8 cellular contexts compared by ENCODE assay signal in the genomic region with DNA sequence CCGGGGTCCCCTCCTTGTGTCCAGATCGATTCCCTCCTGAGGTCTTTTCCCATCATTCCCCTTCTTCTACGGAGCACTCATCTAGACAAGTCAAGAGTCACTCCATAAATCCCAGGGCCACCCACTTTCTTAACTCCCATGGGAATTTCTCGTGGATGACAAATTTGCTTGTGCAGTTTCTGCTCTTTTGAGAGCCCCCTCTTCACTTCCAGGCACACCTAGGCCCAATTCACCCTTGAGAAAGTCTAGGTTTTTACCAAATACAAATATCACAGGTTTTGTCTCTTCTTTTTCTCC. TPM values are rescaled to one million over a fixed set of nuclear protein-coding genes. Genes with fewer than 3 reads are reported as not detected.
A peak's percentile ranks its signal among the peaks of the same experiment; 100 is the strongest.
DNase-seq lines count a peak whose midpoint lies in the region; ATAC-seq, FAIRE-seq and TF ChIP-seq lines count a peak whose summit lies in the region.

No MANE protein-coding gene starts in this region.

- H3K4me3 ChIP-seq in adipocyte (ENCODE audit: low read length): peak overlapping the region; percentile 99
- H3K4me3 ChIP-seq in HepG2 (replicated peaks in 1 of 3; ENCODE audit: insufficient read depth in 1 of 3, low read depth in 2 of 3, low read length in 3 of 3): peak overlapping the region; percentile 93 to 98 (median 97)
- peak overlapping the region; percentile 75 for H3K4me3 ChIP-seq in thymus (ENCODE audit: low read length)

- TF ChIP-seq CTCF in HepG2 (CRISPR knock-in tag; IDR thresholded peaks at IDR 0.05): no peak

- intact Hi-C loops in HepG2 (cut with micrococcal nuclease; ENCODE audit: unreplicated experiment): no loop called here

- H3K9me3 ChIP-seq in adipocyte (ENCODE audit: control insufficient read depth, low read length): no peaks in the 10 kb centered on the region
- H3K9me3 ChIP-seq in HepG2 (ENCODE audit: low read length): no peaks in the 10 kb centered on the region
- no peaks in the 10 kb centered on the region for H3K9me3 ChIP-seq in thymus (ENCODE audit: control insufficient read depth)

- H3K9ac ChIP-seq in adipocyte (ENCODE audit: low read length) (peak overlapping the region; percentile 99), HepG2 (ENCODE audit: insufficient read depth, low read depth, low read length) (peak overlapping the region; percentile 96)

- H3K27me3 ChIP-seq in adipocyte (replicated peaks; ENCODE audit: control insufficient read depth, insufficient read depth, low read length) (no peaks in the 10 kb centered on the region), HepG2 (ENCODE audit: control insufficient read depth in 1 of 2, insufficient read depth in 2 of 2, low read length in 2 of 2) (no peaks in the 10 kb centered on the region; a peak in 1 of 5 replicates), thymus (ENCODE audit: control insufficient read depth, insufficient read depth) (no peaks in the 10 kb centered on the region)

- TSS peak; percentile 78 for BruUV-seq in HepG2 (replicated peaks; lab: Mats Ljungman, UMichigan)

- peak overlapping the region; percentile 94 for H3K4me2 ChIP-seq in HepG2 (ENCODE audit: low read depth, low read length)

- H3K36me3 Mint-ChIP-seq in activated T-cell treated with anti-CD3 and anti-CD28 coated beads, Interleukin-2, amount 50 U/mL, for 24 hours (ENCODE audit: low read depth): peaks cover 81% of the 10 kb centered on the region

- H2AFZ ChIP-seq in HepG2 (ENCODE audit: low read length): no peak overlapping the region

- peaks cover 36% of the 10 kb centered on the region for H3K4me1 Mint-ChIP-seq in activated T-cell treated with anti-CD3 and anti-CD28 coated beads, Interleukin-2, amount 50 U/mL, for 24 hours (ENCODE audit: low read depth)

- FAIRE-seq in HepG2 (lab: Jason Lieb, UNC): peak; percentile 23

- DNase-seq in activated T-cell treated with anti-CD3 and anti-CD28 coated beads, Interleukin-2, amount 50 U/mL, for 24 hours: no peak
- DNase-seq in activated T-cell treated with anti-CD3 and anti-CD28 coated beads, Interleukin-2, amount 50 U/mL, for 1 hour: no peak
- DNase-seq in adipocyte (ENCODE audit: low read depth) (no peak), HepG2 (ENCODE audit: low spot score) (no peak), cerebellar cortex (ENCODE audit: low spot score) (no peak), COR-L47 (lab: John Stamatoyannopoulos, UW) (no peak)

- no peaks in the 10 kb centered on the region for H4K20me1 ChIP-seq in HepG2 (ENCODE audit: insufficient read depth, low read length)

- CTCF ChIA-PET in HepG2 (lab: Yijun Ruan, JAX; ENCODE audit: low intra/inter-chr PET ratio, low total read pairs): no interaction called here

- POLR2A ChIA-PET in HepG2 (lab: Yijun Ruan, JAX): interaction anchor here (0.6 to 5.2 kb wide), 17 partner anchors 11 to 317 kb away, joined by 3 to 183 read pairs (median 7); partner anchors contain the start of genes IFT20, SARM1, SEBOX and SLC46A1

- peaks cover 56% of the 10 kb centered on the region for H3K36me3 ChIP-seq in adipocyte (ENCODE audit: control insufficient read depth, insufficient read depth, low read length, severe bottlenecking)
- peaks cover 24 to 49% of the 10 kb centered on the region in 2 experiments for H3K36me3 ChIP-seq in HepG2 (replicated peaks in 1 of 2; ENCODE audit: control insufficient read depth in 1 of 2, insufficient read depth in 2 of 2, low read length in 2 of 2)
- peaks cover 44% of the 10 kb centered on the region for H3K36me3 ChIP-seq in thymus (ENCODE audit: control insufficient read depth, insufficient read depth)

- no peaks in the 10 kb centered on the region for H3K9me3 Mint-ChIP-seq in activated T-cell treated with anti-CD3 and anti-CD28 coated beads, Interleukin-2, amount 50 U/mL, for 24 hours

- H3K4me1 ChIP-seq in adipocyte (ENCODE audit: control insufficient read depth, insufficient read depth, low read length): peaks cover 23% of the 10 kb centered on the region
- H3K4me1 ChIP-seq in HepG2 (ENCODE audit: insufficient read depth, low read length): peaks cover 36% of the 10 kb centered on the region
- H3K4me1 ChIP-seq in thymus (ENCODE audit: control insufficient read depth, insufficient read depth, low read length): peaks cover 22% of the 10 kb centered on the region

- no peak for TF ChIP-seq RAD21 in HepG2 (CRISPR knock-in tag; IDR thresholded peaks at IDR 0.05)

- peaks cover 38% of the 10 kb centered on the region for H3K79me2 ChIP-seq in HepG2 (ENCODE audit: insufficient read depth, low read length)

- peak overlapping the region; percentile 97 for H3K27ac Mint-ChIP-seq in activated T-cell treated with anti-CD3 and anti-CD28 coated beads, Interleukin-2, amount 50 U/mL, for 24 hours

- ATAC-seq in HepG2 (no peak), GM18868 (IDR thresholded peaks at IDR 0.05; ENCODE audit: unreplicated experiment) (no peak)

- TF ChIP-seq EP300 in HepG2 (IDR thresholded peaks at IDR 0.05; ENCODE audit: low read depth in 2 of 2, low read length in 2 of 2) (no peak), HepG2 (CRISPR knock-in tag; IDR thresholded peaks at IDR 0.05; ENCODE audit: borderline replicate concordance) (no peak)

- H3K27ac ChIP-seq in HepG2 (ENCODE audit: extremely low read length, insufficient read depth, low read length) (peak overlapping the region; percentile 71), thymus (ENCODE audit: low read depth) (no peak overlapping the region)

- peak overlapping the region; percentile 99 for H3K4me3 Mint-ChIP-seq in activated T-cell treated with anti-CD3 and anti-CD28 coated beads, Interleukin-2, amount 50 U/mL, for 24 hours

- TF ChIP-seq POLR2A in HepG2 (IDR thresholded peaks at IDR 0.05; ENCODE audit: insufficient read depth in 1 of 2, low read depth in 2 of 2, low read length in 2 of 2): no peak

- H3K27me3 Mint-ChIP-seq in activated T-cell treated with anti-CD3 and anti-CD28 coated beads, Interleukin-2, amount 50 U/mL, for 24 hours: no peaks in the 10 kb centered on the region

- 0% methylated on average over 4 of the region's 4 CpGs for WGBS in HepG2 (ENCODE audit: low lambda C conversion rate)
- WGBS in thymus: 3% methylated on average over 4 of the region's 4 CpGs

- in situ Hi-C loops in HepG2 (cut with HindIII; ENCODE audit: extremely low pct_ligation_motif_present, low pct_unique_long_range_greater_than_20kb): no loop called here

RNA-seq across cellular contexts. Expression of gene POLDIP2, which starts 0.5 kb away (rescaled TPM):
- total RNA-seq in HepG2 (2016; rRNA removed; fragmentation: Illumina TruSeq; extraction: Trizol): 114 and 127 TPM in 2 replicates
- total RNA-seq in HepG2 (2016; cell fraction: cytosol; rRNA removed; fragmentation: Illumina TruSeq; extraction: Trizol; ENCODE audit: low read depth): 63.3 and 67.3 TPM in 2 replicates
- total RNA-seq in HepG2 (2016; cell fraction: insoluble cytoplasmic fraction; rRNA removed; fragmentation: Illumina TruSeq; extraction: Trizol): 112 and 115 TPM in 2 replicates
- 118 and 133 TPM in 2 replicates for total RNA-seq in HepG2 (2016; cell fraction: membrane; rRNA removed; fragmentation: Illumina TruSeq; extraction: Trizol)
- total RNA-seq in HepG2 (2016; cell fraction: nucleus; rRNA removed; fragmentation: Illumina TruSeq; extraction: Trizol): 47.1 and 53.4 TPM in 2 replicates
- polyA plus RNA-seq in HepG2 (2011; rRNA removed) (85.9 and 86.0 TPM in 2 replicates), thymus (37.6 TPM)
- polyA plus RNA-seq in HepG2 (2011; cell fraction: cytosol; rRNA removed): 82.5 and 91.5 TPM in 2 replicates
- 40.8 and 49.4 TPM in 2 replicates for polyA plus RNA-seq in HepG2 (2011; cell fraction: nucleus; rRNA removed)
- polyA plus RNA-seq in HepG2 (2012): 60.2 and 73.0 TPM in 2 replicates
- polyA plus RNA-seq in HepG2 (2016; cell fraction: cytosol; fragmentation: Illumina TruSeq; extraction: Trizol; ENCODE audit: low read depth): 78.3 and 93.1 TPM in 2 replicates
- polyA plus RNA-seq in HepG2 (2016; cell fraction: insoluble cytoplasmic fraction; fragmentation: Illumina TruSeq; extraction: Trizol; ENCODE audit: low read depth): 128 and 147 TPM in 2 replicates
- polyA plus RNA-seq in HepG2 (2016; cell fraction: membrane; fragmentation: Illumina TruSeq; extraction: Trizol; ENCODE audit: low read depth): 120 and 126 TPM in 2 replicates
- 79.9 and 84.9 TPM in 2 replicates for polyA plus RNA-seq in HepG2 (2016; cell fraction: nucleus; fragmentation: Illumina TruSeq; extraction: Trizol; ENCODE audit: insufficient read depth, low read depth)
- 108 and 190 TPM in 2 replicates for polyA minus RNA-seq in HepG2 (2011; rRNA and poly(A)+ RNA removed; ENCODE audit: low replicate concordance)
- polyA minus RNA-seq in HepG2 (2011; cell fraction: cytosol; rRNA and poly(A)+ RNA removed): 42.1 and 47.7 TPM in 2 replicates
- polyA minus RNA-seq in HepG2 (2011; cell fraction: nucleus; rRNA and poly(A)+ RNA removed): 22.0 and 26.2 TPM in 2 replicates

RNA-seq across cellular contexts. Expression of gene SEBOX, which starts 7.2 kb away (rescaled TPM):
- total RNA-seq in HepG2 (2016; rRNA removed; fragmentation: Illumina TruSeq; extraction: Trizol): not detected in 2 replicates
- not detected in 2 replicates for total RNA-seq in HepG2 (2016; cell fraction: cytosol; rRNA removed; fragmentation: Illumina TruSeq; extraction: Trizol; ENCODE audit: low read depth)
- total RNA-seq in HepG2 (2016; cell fraction: insoluble cytoplasmic fraction; rRNA removed; fragmentation: Illumina TruSeq; extraction: Trizol): not detected in 2 replicates
- not detected in 2 replicates for total RNA-seq in HepG2 (2016; cell fraction: membrane; rRNA removed; fragmentation: Illumina TruSeq; extraction: Trizol)
- not detected in 2 replicates for total RNA-seq in HepG2 (2016; cell fraction: nucleus; rRNA removed; fragmentation: Illumina TruSeq; extraction: Trizol)
- not detected in 2 replicates for polyA plus RNA-seq in HepG2 (2011; rRNA removed)
- not detected in 2 replicates for polyA plus RNA-seq in HepG2 (2011; cell fraction: cytosol; rRNA removed)
- polyA plus RNA-seq in HepG2 (2011; cell fraction: nucleus; rRNA removed): 0.43 TPM in 1 of 2 replicates, not detected in the other
- polyA plus RNA-seq in HepG2 (2012): not detected in 2 replicates
- not detected in 2 replicates for polyA plus RNA-seq in HepG2 (2016; cell fraction: cytosol; fragmentation: Illumina TruSeq; extraction: Trizol; ENCODE audit: low read depth)
- not detected in 2 replicates for polyA plus RNA-seq in HepG2 (2016; cell fraction: insoluble cytoplasmic fraction; fragmentation: Illumina TruSeq; extraction: Trizol; ENCODE audit: low read depth)
- not detected in 2 replicates for polyA plus RNA-seq in HepG2 (2016; cell fraction: membrane; fragmentation: Illumina TruSeq; extraction: Trizol; ENCODE audit: low read depth)
- polyA plus RNA-seq in HepG2 (2016; cell fraction: nucleus; fragmentation: Illumina TruSeq; extraction: Trizol; ENCODE audit: insufficient read depth, low read depth): not detected in 2 replicates
- polyA minus RNA-seq in HepG2 (2011; rRNA and poly(A)+ RNA removed; ENCODE audit: low replicate concordance): 0.34 TPM in 1 of 2 replicates, not detected in the other
- not detected in 2 replicates for polyA minus RNA-seq in HepG2 (2011; cell fraction: cytosol; rRNA and poly(A)+ RNA removed)
- polyA minus RNA-seq in HepG2 (2011; cell fraction: nucleus; rRNA and poly(A)+ RNA removed): not detected in 2 replicates
- polyA plus RNA-seq in thymus: not detected

RNA-seq across cellular contexts. Expression of gene VTN, which starts 12.3 kb away (rescaled TPM):
- total RNA-seq in HepG2 (2016; rRNA removed; fragmentation: Illumina TruSeq; extraction: Trizol): 43.9 and 108 TPM in 2 replicates
- total RNA-seq in HepG2 (2016; cell fraction: cytosol; rRNA removed; fragmentation: Illumina TruSeq; extraction: Trizol; ENCODE audit: low read depth): 11.6 and 13.5 TPM in 2 replicates
- 42.5 and 110 TPM in 2 replicates for total RNA-seq in HepG2 (2016; cell fraction: insoluble cytoplasmic fraction; rRNA removed; fragmentation: Illumina TruSeq; extraction: Trizol)
- total RNA-seq in HepG2 (2016; cell fraction: membrane; rRNA removed; fragmentation: Illumina TruSeq; extraction: Trizol): 21.9 and 23.9 TPM in 2 replicates
- total RNA-seq in HepG2 (2016; cell fraction: nucleus; rRNA removed; fragmentation: Illumina TruSeq; extraction: Trizol): 103 and 124 TPM in 2 replicates
- 131 and 230 TPM in 2 replicates for polyA plus RNA-seq in HepG2 (2011; rRNA removed)
- polyA plus RNA-seq in HepG2 (2011; cell fraction: cytosol; rRNA removed): 124 and 146 TPM in 2 replicates
- 140 and 166 TPM in 2 replicates for polyA plus RNA-seq in HepG2 (2011; cell fraction: nucleus; rRNA removed)
- 284 and 339 TPM in 2 replicates for polyA plus RNA-seq in HepG2 (2012)
- polyA plus RNA-seq in HepG2 (2016; cell fraction: cytosol; fragmentation: Illumina TruSeq; extraction: Trizol; ENCODE audit: low read depth): 22.3 and 24.7 TPM in 2 replicates
- 46.3 and 58.2 TPM in 2 replicates for polyA plus RNA-seq in HepG2 (2016; cell fraction: insoluble cytoplasmic fraction; fragmentation: Illumina TruSeq; extraction: Trizol; ENCODE audit: low read depth)
- 29.7 and 32.6 TPM in 2 replicates for polyA plus RNA-seq in HepG2 (2016; cell fraction: membrane; fragmentation: Illumina TruSeq; extraction: Trizol; ENCODE audit: low read depth)
- polyA plus RNA-seq in HepG2 (2016; cell fraction: nucleus; fragmentation: Illumina TruSeq; extraction: Trizol; ENCODE audit: insufficient read depth, low read depth): 199 and 223 TPM in 2 replicates
- 37.6 and 134 TPM in 2 replicates for polyA minus RNA-seq in HepG2 (2011; rRNA and poly(A)+ RNA removed; ENCODE audit: low replicate concordance)
- 45.8 and 97.8 TPM in 2 replicates for polyA minus RNA-seq in HepG2 (2011; cell fraction: cytosol; rRNA and poly(A)+ RNA removed)
- 30.3 and 66.1 TPM in 2 replicates for polyA minus RNA-seq in HepG2 (2011; cell fraction: nucleus; rRNA and poly(A)+ RNA removed)
- 0.59 TPM for polyA plus RNA-seq in thymus

RNA-seq across cellular contexts. Expression of gene SARM1, which starts 13.6 kb away (rescaled TPM):
- 0.25 and 0.73 TPM in 2 replicates for total RNA-seq in HepG2 (2016; rRNA removed; fragmentation: Illumina TruSeq; extraction: Trizol)
- total RNA-seq in HepG2 (2016; cell fraction: cytosol; rRNA removed; fragmentation: Illumina TruSeq; extraction: Trizol; ENCODE audit: low read depth): 0.09 and 0.20 TPM in 2 replicates
- 0.73 and 0.78 TPM in 2 replicates for total RNA-seq in HepG2 (2016; cell fraction: insoluble cytoplasmic fraction; rRNA removed; fragmentation: Illumina TruSeq; extraction: Trizol)
- 0.09 and 0.28 TPM in 2 replicates for total RNA-seq in HepG2 (2016; cell fraction: membrane; rRNA removed; fragmentation: Illumina TruSeq; extraction: Trizol)
- 0.84 and 0.94 TPM in 2 replicates for total RNA-seq in HepG2 (2016; cell fraction: nucleus; rRNA removed; fragmentation: Illumina TruSeq; extraction: Trizol)
- 0.86 and 1.1 TPM in 2 replicates for polyA plus RNA-seq in HepG2 (2011; rRNA removed)
- 0.30 and 0.56 TPM in 2 replicates for polyA plus RNA-seq in HepG2 (2011; cell fraction: cytosol; rRNA removed)
- polyA plus RNA-seq in HepG2 (2011; cell fraction: nucleus; rRNA removed): 5.4 and 6.1 TPM in 2 replicates
- polyA plus RNA-seq in HepG2 (2012): 0.36 and 3.0 TPM in 2 replicates
- polyA plus RNA-seq in HepG2 (2016; cell fraction: cytosol; fragmentation: Illumina TruSeq; extraction: Trizol; ENCODE audit: low read depth): 0.14 and 0.16 TPM in 2 replicates
- 0.27 and 0.61 TPM in 2 replicates for polyA plus RNA-seq in HepG2 (2016; cell fraction: insoluble cytoplasmic fraction; fragmentation: Illumina TruSeq; extraction: Trizol; ENCODE audit: low read depth)
- 0.22 and 0.23 TPM in 2 replicates for polyA plus RNA-seq in HepG2 (2016; cell fraction: membrane; fragmentation: Illumina TruSeq; extraction: Trizol; ENCODE audit: low read depth)
- 2.1 and 2.7 TPM in 2 replicates for polyA plus RNA-seq in HepG2 (2016; cell fraction: nucleus; fragmentation: Illumina TruSeq; extraction: Trizol; ENCODE audit: insufficient read depth, low read depth)
- 2.2 and 23.4 TPM in 2 replicates for polyA minus RNA-seq in HepG2 (2011; rRNA and poly(A)+ RNA removed; ENCODE audit: low replicate concordance)
- 0.09 and 0.30 TPM in 2 replicates for polyA minus RNA-seq in HepG2 (2011; cell fraction: cytosol; rRNA and poly(A)+ RNA removed)
- 3.9 TPM in 2 replicates for polyA minus RNA-seq in HepG2 (2011; cell fraction: nucleus; rRNA and poly(A)+ RNA removed)
- 5.4 TPM for polyA plus RNA-seq in thymus

RNA-seq across cellular contexts. Expression of gene TNFAIP1, which starts 22.3 kb away (rescaled TPM):
- total RNA-seq in HepG2 (2016; rRNA removed; fragmentation: Illumina TruSeq; extraction: Trizol): 17.5 and 18.7 TPM in 2 replicates
- total RNA-seq in HepG2 (2016; cell fraction: cytosol; rRNA removed; fragmentation: Illumina TruSeq; extraction: Trizol; ENCODE audit: low read depth): 3.0 and 3.3 TPM in 2 replicates
- 17.6 and 18.0 TPM in 2 replicates for total RNA-seq in HepG2 (2016; cell fraction: insoluble cytoplasmic fraction; rRNA removed; fragmentation: Illumina TruSeq; extraction: Trizol)
- 10.3 and 13.6 TPM in 2 replicates for total RNA-seq in HepG2 (2016; cell fraction: membrane; rRNA removed; fragmentation: Illumina TruSeq; extraction: Trizol)
- 10.7 and 12.2 TPM in 2 replicates for total RNA-seq in HepG2 (2016; cell fraction: nucleus; rRNA removed; fragmentation: Illumina TruSeq; extraction: Trizol)
- polyA plus RNA-seq in HepG2 (2011; rRNA removed): 40.6 and 42.8 TPM in 2 replicates
- 26.7 and 28.6 TPM in 2 replicates for polyA plus RNA-seq in HepG2 (2011; cell fraction: cytosol; rRNA removed)
- polyA plus RNA-seq in HepG2 (2011; cell fraction: nucleus; rRNA removed): 42.5 and 48.1 TPM in 2 replicates
- 16.3 and 24.4 TPM in 2 replicates for polyA plus RNA-seq in HepG2 (2012)
- 3.2 and 5.3 TPM in 2 replicates for polyA plus RNA-seq in HepG2 (2016; cell fraction: cytosol; fragmentation: Illumina TruSeq; extraction: Trizol; ENCODE audit: low read depth)
- 18.4 and 21.2 TPM in 2 replicates for polyA plus RNA-seq in HepG2 (2016; cell fraction: insoluble cytoplasmic fraction; fragmentation: Illumina TruSeq; extraction: Trizol; ENCODE audit: low read depth)
- 8.2 and 8.8 TPM in 2 replicates for polyA plus RNA-seq in HepG2 (2016; cell fraction: membrane; fragmentation: Illumina TruSeq; extraction: Trizol; ENCODE audit: low read depth)
- 17.9 and 19.3 TPM in 2 replicates for polyA plus RNA-seq in HepG2 (2016; cell fraction: nucleus; fragmentation: Illumina TruSeq; extraction: Trizol; ENCODE audit: insufficient read depth, low read depth)
- 67.1 and 165 TPM in 2 replicates for polyA minus RNA-seq in HepG2 (2011; rRNA and poly(A)+ RNA removed; ENCODE audit: low replicate concordance)
- polyA minus RNA-seq in HepG2 (2011; cell fraction: cytosol; rRNA and poly(A)+ RNA removed): 30.3 and 32.2 TPM in 2 replicates
- 20.6 and 26.7 TPM in 2 replicates for polyA minus RNA-seq in HepG2 (2011; cell fraction: nucleus; rRNA and poly(A)+ RNA removed)
- 19.4 TPM for polyA plus RNA-seq in thymus

Comparison
In these comparisons a context has a peak if more than half of its experiments do, and no peak if none do; other contexts are left out.
1. RNA of gene VTN, which starts 12.3 kb away (polyA plus RNA-seq): 22.3 to 339 TPM in HepG2; 0.59 TPM in thymus (single experiment); every median in the first group is over 10 times any median in the second.
2. Peak in every context shown above with its lines, with median percentiles within 50 percentile points of each other: H3K4me3 ChIP-seq.